12 cellular contexts compared by ENCODE assay signal in genomic region chr9:121567142-121568100, GRCh38.
DNase-seq lines count a peak whose midpoint lies in the region; ATAC-seq, FAIRE-seq and TF ChIP-seq lines count a peak whose summit lies in the region.
"Had no signal": no experiment of that assay in that cellular context is flagged by ENCODE, and none has a peak within 500 bp of the region (broad histone marks: within the 10 kb centered on the region; RNA-seq: fewer than 3 reads in every experiment).

No MANE protein-coding gene starts in this region.

- peak; percentile 13 for ATAC-seq in body of pancreas
- peak; percentile 68 for ATAC-seq in left ventricle myocardium superior
- no peak for ATAC-seq in GM21381 (IDR thresholded peaks at IDR 0.05; ENCODE audit: unreplicated experiment)
- ATAC-seq: stimulated activated memory B cell treated with anti-CD40 and anti-IgM and Interleukin-4, amounts not matched to agents 10 μg/mL and 1 μg/mL and 100 μg/mL, for 72 hours had no signal

- no peak for FAIRE-seq in GM12891 (lab: Jason Lieb, UNC)

- DNase-seq in body of pancreas (peak in 1 of 4 donors; percentile 25), left ventricle myocardium superior (peak; percentile 50), retinal pigment epithelial cell (ENCODE audit: low read depth) (no peak), GM12891 (ENCODE audit: insufficient read length, low spot score) (no peak)
- DNase-seq in activated CD4-positive, alpha-beta T cell treated with anti-CD3 and anti-CD28 coated beads for 1 hour, result no peak
- no peak for DNase-seq in stimulated activated CD4-positive, alpha-beta T cell treated with anti-CD3 and anti-CD28 coated beads, Interleukin-15, amount 100 ng/mL, for 24 hours
- DNase-seq: activated T-cell treated with anti-CD3 and anti-CD28 coated beads for 4 hours, NCI-H748 treated with DMSO at 0.1 percent for 48 hours, T-helper 2 cell had no signal

- WGBS in body of pancreas, 2 donors, result 60 to 65% methylated on average over 15 to 25 of the region's 25 CpGs

- peaks cover 0 to 11% (median 0%) of the 10 kb centered on the region in 11 experiments; a peak in 1 of 22 replicates for H3K27me3 ChIP-seq in BLaER1 treated with 17β-estradiol and CSF1 and Interleukin-3, amounts not matched to agents 10 nM and 100 nM
- H3K27me3 ChIP-seq in body of pancreas, result no peaks in the 10 kb centered on the region

- peaks cover 35 to 56% (median 43%) of the 10 kb centered on the region in 10 experiments for H3K4me1 ChIP-seq in BLaER1 treated with 17β-estradiol and CSF1 and Interleukin-3, amounts not matched to agents 10 nM and 100 nM
- H3K4me1 ChIP-seq in body of pancreas, result peaks cover 22% of the 10 kb centered on the region

- no peaks in the 10 kb centered on the region for H3K9me3 ChIP-seq in BLaER1 treated with 17β-estradiol and CSF1 and Interleukin-3, amounts not matched to agents 10 nM and 100 nM (replicated peaks in 1 of 11)
- no peaks in the 10 kb centered on the region for H3K9me3 ChIP-seq in body of pancreas

- H4K20me1 ChIP-seq in BLaER1 treated with 17β-estradiol and CSF1 and Interleukin-3, amounts not matched to agents 10 nM and 100 nM, result peaks cover 0 to 18% (median 0%) of the 10 kb centered on the region in 11 experiments; a peak in 2 of 22 replicates

- intact Hi-C loops in body of pancreas (cut with DNase I) (no loop called here), left ventricle myocardium superior (cut with micrococcal nuclease) (no loop called here)

- H3K4me2 ChIP-seq in BLaER1 treated with 17β-estradiol and CSF1 and Interleukin-3, amounts not matched to agents 10 nM and 100 nM, result peak overlapping the region; percentile 54 to 93 (median 78)

- TF ChIP-seq CTCF in body of pancreas (IDR thresholded peaks at IDR 0.05), result no peak
- TF ChIP-seq CTCF in retinal pigment epithelial cell (conservative IDR thresholded peaks at IDR 0.05; ENCODE audit: low read depth, low read length), result no peak

- H3K4me3 ChIP-seq in BLaER1 treated with 17β-estradiol and CSF1 and Interleukin-3, amounts not matched to agents 10 nM and 100 nM, result peak overlapping the region in 1 of 10 experiments; percentile 10; a peak in 1 of 20 replicates
- H3K4me3 ChIP-seq in body of pancreas, result no peak overlapping the region
- peak overlapping the region; percentile 6 for H3K4me3 ChIP-seq in retinal pigment epithelial cell (ENCODE audit: low read length)

- H3K27ac ChIP-seq in BLaER1 treated with 17β-estradiol and CSF1 and Interleukin-3, amounts not matched to agents 10 nM and 100 nM, result peak overlapping the region in 1 of 11 experiments; percentile 25; a peak in 1 of 22 replicates
- H3K27ac ChIP-seq in body of pancreas, result peak overlapping the region in 2 of 4 donors; percentile 49 to 61

- no peaks in the 10 kb centered on the region for H3K36me3 ChIP-seq in BLaER1 treated with 17β-estradiol and CSF1 and Interleukin-3, amounts not matched to agents 10 nM and 100 nM
- H3K36me3 ChIP-seq in body of pancreas (replicated peaks in 1 of 2; ENCODE audit: insufficient read depth in 1 of 2, low read depth in 2 of 2), result no peaks in the 10 kb centered on the region

- peak overlapping the region in 7 of 11 experiments; percentile 1 to 61 (median 26); a peak in 8 of 22 replicates for H3K9ac ChIP-seq in BLaER1 treated with 17β-estradiol and CSF1 and Interleukin-3, amounts not matched to agents 10 nM and 100 nM

- TF ChIP-seq POLR2A in body of pancreas (IDR thresholded peaks at IDR 0.05), result no peak
- no peak for TF ChIP-seq POLR2A in GM12891 (IDR thresholded peaks at IDR 0.05; ENCODE audit: low read depth, low read length)

TF ChIP-seq in GM12891, 5 proteins besides CTCF, POLR2A, EP300 and RAD21:
- TF ChIP-seq POLR2AphosphoS5 (IDR thresholded peaks at IDR 0.05; ENCODE audit: low read depth, low read length) (no peak), SPI1 (IDR thresholded peaks at IDR 0.05; ENCODE audit: low read depth, low read length) (no peak), PAX5 (IDR thresholded peaks at IDR 0.05; ENCODE audit: insufficient read depth, low read length, severe bottlenecking) (no peak), TAF1 (IDR thresholded peaks at IDR 0.05; ENCODE audit: low read depth, low read length) (no peak), POU2F2 (IDR thresholded peaks at IDR 0.05; ENCODE audit: low read depth, low read length) (no peak)
